28 cellular contexts compared by ENCODE assay signal in the genomic region with DNA sequence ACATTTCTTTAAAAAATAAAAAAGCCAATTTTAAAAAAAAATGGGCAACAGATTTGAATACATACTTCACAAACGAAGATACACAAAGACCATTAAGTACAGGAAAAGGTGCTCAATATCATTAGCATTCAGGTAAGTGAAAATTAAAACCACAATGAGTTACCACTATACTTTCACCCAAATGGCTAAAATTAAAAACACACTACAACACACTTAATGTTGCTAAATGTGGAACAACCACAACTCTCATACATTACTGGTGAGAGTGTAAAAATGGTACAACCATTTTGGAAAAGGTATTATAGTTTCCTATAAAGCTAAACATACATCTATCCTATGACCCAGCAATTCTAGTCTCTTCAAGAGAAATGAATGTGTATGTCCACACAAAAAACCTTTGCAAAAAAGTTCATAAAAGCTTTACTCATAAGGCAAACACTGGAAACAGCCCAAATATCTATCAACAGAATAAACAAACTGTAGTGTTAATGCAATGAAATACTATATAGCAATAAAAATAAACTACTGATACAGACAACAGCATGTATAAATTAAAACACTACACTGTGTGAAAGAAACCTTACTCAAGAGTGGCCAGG. TPM values are rescaled to one million over a fixed set of nuclear protein-coding genes. Genes with fewer than 3 reads are reported as not detected.
DNase-seq lines count a peak whose midpoint lies in the region; ATAC-seq, FAIRE-seq and TF ChIP-seq lines count a peak whose summit lies in the region.
"Had no signal": no experiment of that assay in that cellular context is flagged by ENCODE, and none has a peak within 500 bp of the region (broad histone marks: within the 10 kb centered on the region; RNA-seq: fewer than 3 reads in every experiment).

No MANE protein-coding gene starts in this region.

- 49 to 72% methylated on average over 1 of the region's 1 CpG for whole genome bisulfite sequencing in testis, 2 donors

- peaks cover 3 to 15% (median 8%) of the 10 kb centered on the region in 5 donors for H3K36me3 Mint-ChIP-seq in naive thymus-derived CD4-positive, alpha-beta T cell

- no peaks in the 10 kb centered on the region for H3K9me3 ChIP-seq in MM.1S (replicated peaks; ENCODE audit: insufficient read depth, low read length)
- no peaks in the 10 kb centered on the region for H3K9me3 ChIP-seq in adipocyte (ENCODE audit: control insufficient read depth, low read length)
- H3K9me3 ChIP-seq in testis, result no peaks in the 10 kb centered on the region
- no peaks in the 10 kb centered on the region for H3K9me3 ChIP-seq in naive thymus-derived CD4-positive, alpha-beta T cell (ENCODE audit: control insufficient read depth in 2 of 3, low read length in 3 of 3)
- H3K9me3 ChIP-seq: SJSA1 had no signal

- H2AFZ ChIP-seq in MM.1S (ENCODE audit: low read length), result no peak overlapping the region

- no peaks in the 10 kb centered on the region for H3K9me3 Mint-ChIP-seq in naive thymus-derived CD4-positive, alpha-beta T cell
- H3K9me3 Mint-ChIP-seq: T-cell had no signal

- peaks cover 11 to 58% (median 43%) of the 10 kb centered on the region in 7 donors for H3K4me1 Mint-ChIP-seq in naive thymus-derived CD4-positive, alpha-beta T cell

- H3K4me2 ChIP-seq in MM.1S (ENCODE audit: low read depth, low read length), result no peak overlapping the region

- no peaks in the 10 kb centered on the region for H3K27me3 Mint-ChIP-seq in naive thymus-derived CD4-positive, alpha-beta T cell
- H3K27me3 Mint-ChIP-seq: B cell, T-cell had no signal

- POLR2A ChIA-PET in naive thymus-derived CD4-positive, alpha-beta T cell (lab: Charles Lee), result interaction anchor here (1.1 kb wide), 1 partner anchor 32 kb away, joined by 3 read pairs; no protein-coding TSS in a partner anchor

- peaks cover 86% of the 10 kb centered on the region for H3K79me2 ChIP-seq in MM.1S (ENCODE audit: low read length)

- H3K4me3 ChIP-seq in MM.1S (ENCODE audit: low read length) (no peak overlapping the region), adipocyte (ENCODE audit: low read length) (no peak overlapping the region), testis (no peak overlapping the region)
- no peak overlapping the region for H3K4me3 ChIP-seq in naive thymus-derived CD4-positive, alpha-beta T cell (ENCODE audit: low read length)
- H3K4me3 ChIP-seq: SJSA1 had no signal

- no peaks in the 10 kb centered on the region for H3K36me3 ChIP-seq in MM.1S (replicated peaks; ENCODE audit: insufficient read depth, low read length)
- no peaks in the 10 kb centered on the region for H3K36me3 ChIP-seq in adipocyte (ENCODE audit: control insufficient read depth, insufficient read depth, low read length, severe bottlenecking)
- no peaks in the 10 kb centered on the region for H3K36me3 ChIP-seq in testis (ENCODE audit: low read depth, missing control alignments)
- H3K36me3 ChIP-seq in naive thymus-derived CD4-positive, alpha-beta T cell (ENCODE audit: control insufficient read depth in 2 of 3, insufficient read depth in 3 of 3, low read length in 3 of 3), result peaks cover 0 to 15% (median 0%) of the 10 kb centered on the region in 3 experiments

- no peaks in the 10 kb centered on the region for H3K9me2 ChIP-seq in MM.1S (replicated peaks; ENCODE audit: insufficient read depth, low read length)

- H3K27me3 ChIP-seq in MM.1S (replicated peaks; ENCODE audit: insufficient read depth, low read length) (no peaks in the 10 kb centered on the region), adipocyte (replicated peaks; ENCODE audit: control insufficient read depth, insufficient read depth, low read length) (no peaks in the 10 kb centered on the region), testis (no peaks in the 10 kb centered on the region)
- no peaks in the 10 kb centered on the region for H3K27me3 ChIP-seq in naive thymus-derived CD4-positive, alpha-beta T cell (ENCODE audit: control insufficient read depth in 2 of 2, insufficient read depth in 2 of 2, low read length in 2 of 2)
- H3K27me3 ChIP-seq: SJSA1 had no signal

- H3F3A ChIP-seq in MM.1S (ENCODE audit: insufficient read depth, low read length), result no peaks in the 10 kb centered on the region; the same call in 1 of the 2 replicates

- CTCF ChIA-PET in naive thymus-derived CD4-positive, alpha-beta T cell (lab: Charles Lee), result interaction anchor here (0.6 to 0.7 kb wide), 4 partner anchors 68 to 299 kb away, joined by 3 read pairs; no protein-coding TSS in a partner anchor

- no peak overlapping the region for H3K27ac Mint-ChIP-seq in naive thymus-derived CD4-positive, alpha-beta T cell
- H3K27ac Mint-ChIP-seq: B cell, T-cell had no signal

- DNase-seq in GM12891 (ENCODE audit: insufficient read length, low spot score) (no peak), MM.1S (peak; percentile 13), adipocyte (ENCODE audit: low read depth) (peak; percentile 11), testis (no peak), UCSD-AML1 (lab: John Stamatoyannopoulos, UW; ENCODE audit: unreplicated experiment) (no peak)
- DNase-seq in stimulated activated CD4-positive, alpha-beta T cell treated with anti-CD3 and anti-CD28 coated beads, Interleukin-4, amount 100 ng/mL, for 24 hours, result no peak
- no peak for DNase-seq in naive thymus-derived CD4-positive, alpha-beta T cell
- DNase-seq: Calu3; DMS79 treated with DMSO at 0.1 percent for 48 hours; HCEC 1CT; Karpas-422; MV-4-11; NCI-H1105; NCI-H1436 treated with DMSO at 0.1 percent for 48 hours; NCI-H187 treated with DMSO at 0.1 percent for 48 hours; NCI-H2171 treated with DMSO at 0.1 percent for 48 hours; NCI-H345; NCI-H510A treated with DMSO at 0.1 percent for 48 hours; NCI-H748 treated with DMSO at 0.1 percent for 48 hours; NK-92 treated with Interleukin-12 subunit alpha and Interleukin-12 subunit beta, amount 100 ng/mL, for 24 hours; Right ventricle myocardium superior; RPMI8226; T-cell had no signal

- H4K20me1 ChIP-seq in MM.1S (ENCODE audit: insufficient read depth, low read length), result peaks cover 29% of the 10 kb centered on the region

- no peaks in the 10 kb centered on the region for H3K4me1 ChIP-seq in MM.1S (ENCODE audit: low read length)
- no peaks in the 10 kb centered on the region for H3K4me1 ChIP-seq in adipocyte (ENCODE audit: control insufficient read depth, insufficient read depth, low read length)
- peaks cover 18% of the 10 kb centered on the region for H3K4me1 ChIP-seq in testis
- H3K4me1 ChIP-seq in naive thymus-derived CD4-positive, alpha-beta T cell (ENCODE audit: control insufficient read depth in 2 of 2, insufficient read depth in 2 of 2, low read length in 2 of 2), result peaks cover 0 to 9% of the 10 kb centered on the region in 2 donors

- H3K9ac ChIP-seq in MM.1S (ENCODE audit: low read length) (no peak overlapping the region), adipocyte (ENCODE audit: low read length) (no peak overlapping the region)

- H3K27ac ChIP-seq in MM.1S (ENCODE audit: low read length), result no peak overlapping the region
- H3K27ac ChIP-seq in testis, result peak overlapping the region; percentile 51 to 68
- no peak overlapping the region for H3K27ac ChIP-seq in naive thymus-derived CD4-positive, alpha-beta T cell (ENCODE audit: low read depth, low read length)
- H3K27ac ChIP-seq: C4-2B, HL-60, SJSA1 had no signal

- no peak for ATAC-seq in naive thymus-derived CD4-positive, alpha-beta T cell
- ATAC-seq: T-cell had no signal

- H3K4me3 Mint-ChIP-seq in naive thymus-derived CD4-positive, alpha-beta T cell, result no peak overlapping the region
- H3K4me3 Mint-ChIP-seq: B cell, T-cell had no signal

- TF ChIP-seq POLR2A in GM12891 (IDR thresholded peaks at IDR 0.05; ENCODE audit: low read depth, low read length), result no peak
- no peak for TF ChIP-seq POLR2A in testis (IDR thresholded peaks at IDR 0.05)

- intact Hi-C loops in testis (cut with DNase I; ENCODE audit: low total_unique reads), result no loop called here
- intact Hi-C loops in naive thymus-derived CD4-positive, alpha-beta T cell (cut with micrococcal nuclease), result no loop called here

- no peak for TF ChIP-seq CTCF in MM.1S (IDR thresholded peaks at IDR 0.05; ENCODE audit: low read length)
- TF ChIP-seq CTCF in testis (IDR thresholded peaks at IDR 0.05), result no peak

- FAIRE-seq in GM12891 (lab: Jason Lieb, UNC), result peak; percentile 56
- FAIRE-seq: H1 had no signal

TF ChIP-seq in GM12891, 5 proteins besides CTCF, POLR2A, EP300 and RAD21:
- TF ChIP-seq PAX5 (IDR thresholded peaks at IDR 0.05; ENCODE audit: insufficient read depth, low read length, severe bottlenecking), result no peak
- TF ChIP-seq POLR2AphosphoS5 (IDR thresholded peaks at IDR 0.05; ENCODE audit: low read depth, low read length), result no peak
- no peak for TF ChIP-seq TAF1 (IDR thresholded peaks at IDR 0.05; ENCODE audit: low read depth, low read length)
- TF ChIP-seq SPI1 (IDR thresholded peaks at IDR 0.05; ENCODE audit: low read depth, low read length), result no peak
- TF ChIP-seq POU2F2 (IDR thresholded peaks at IDR 0.05; ENCODE audit: low read depth, low read length), result no peak

RNA-seq across cellular contexts. Expression of gene IP6K1, which starts 14.9 kb away (rescaled TPM):
- 8.2 TPM for polyA plus RNA-seq in GM12891 (2012; ENCODE audit: low read depth, missing spikeins)
- 100 to 1,000 TPM in 1 of 2 donors, 10 to 100 TPM in 1; 97.4 to 134 TPM for total RNA-seq in testis
- 96.0 TPM for polyA plus RNA-seq in testis (ENCODE audit: insufficient read depth, low read depth, low replicate concordance)
- total RNA-seq in naive thymus-derived CD4-positive, alpha-beta T cell, result 10 to 100 TPM; 41.8 to 57.0 (median 47.3) TPM
- 10 to 100 TPM; 18.4 to 36.3 TPM for polyA plus RNA-seq in naive thymus-derived CD4-positive, alpha-beta T cell

RNA-seq across cellular contexts. Expression of gene CDHR4, which starts 28.2 kb away (rescaled TPM):
- polyA plus RNA-seq in GM12891 (2012; ENCODE audit: low read depth, missing spikeins), result not detected
- 1 to 10 TPM; 5.5 to 5.9 TPM for total RNA-seq in testis
- 11.7 TPM for polyA plus RNA-seq in testis (ENCODE audit: insufficient read depth, low read depth, low replicate concordance)
- total RNA-seq in naive thymus-derived CD4-positive, alpha-beta T cell, result under 1 TPM in 3 of 5 experiments, not detected in 2; 0.29 to 0.62 (median 0.44) TPM
- polyA plus RNA-seq in naive thymus-derived CD4-positive, alpha-beta T cell, result not detected
- total RNA-seq: Calu3, Right ventricle myocardium superior, SJSA1 had no signal

RNA-seq across cellular contexts. Expression of gene INKA1, which starts 31.6 kb away (rescaled TPM):
- polyA plus RNA-seq in GM12891 (2012; ENCODE audit: low read depth, missing spikeins), result 1.5 TPM
- 1 to 10 TPM; 5.1 to 6.3 TPM for total RNA-seq in testis
- 4.0 TPM for polyA plus RNA-seq in testis (ENCODE audit: insufficient read depth, low read depth, low replicate concordance)
- total RNA-seq in naive thymus-derived CD4-positive, alpha-beta T cell, result 1 to 10 TPM in 3 of 5 experiments, under 1 TPM in 2; 0.65 to 2.2 (median 1.8) TPM
- polyA plus RNA-seq in naive thymus-derived CD4-positive, alpha-beta T cell, result 1 to 10 TPM in 1 of 2 donors, under 1 TPM in 1; 0.69 to 1.6 TPM

RNA-seq across cellular contexts. Expression of gene UBA7, which starts 42.3 kb away (rescaled TPM):
- polyA plus RNA-seq in GM12891 (2012; ENCODE audit: low read depth, missing spikeins), result 80.4 TPM
- 10 to 100 TPM; 34.0 to 49.7 TPM for total RNA-seq in testis
- polyA plus RNA-seq in testis (ENCODE audit: insufficient read depth, low read depth, low replicate concordance), result 27.2 TPM
- total RNA-seq in naive thymus-derived CD4-positive, alpha-beta T cell, result 100 to 1,000 TPM; 273 to 318 (median 287) TPM
- polyA plus RNA-seq in naive thymus-derived CD4-positive, alpha-beta T cell, result 10 to 100 TPM; 31.6 to 48.4 TPM

RNA-seq across cellular contexts. Expression of gene GMPPB, which starts 47.7 kb away (rescaled TPM):
- polyA plus RNA-seq in GM12891 (2012; ENCODE audit: low read depth, missing spikeins), result 18.9 TPM
- total RNA-seq in testis, result 10 to 100 TPM; 15.7 to 23.4 TPM
- 16.8 TPM for polyA plus RNA-seq in testis (ENCODE audit: insufficient read depth, low read depth, low replicate concordance)
- total RNA-seq in naive thymus-derived CD4-positive, alpha-beta T cell, result 10 to 100 TPM; 38.3 to 60.4 (median 43.9) TPM
- polyA plus RNA-seq in naive thymus-derived CD4-positive, alpha-beta T cell, result 10 to 100 TPM; 14.9 to 18.1 TPM

Comparison
In these comparisons a context has a peak if more than half of its experiments do, and no peak if none do; other contexts are left out.
1. DNase-seq: peak in MM.1S (single experiment) and adipocyte (single experiment); none in GM12891 (single experiment), testis (single experiment), stimulated activated CD4-positive, alpha-beta T cell treated with anti-CD3 and anti-CD28 coated beads, Interleukin-4, amount 100 ng/mL, for 24 hours (single experiment), naive thymus-derived CD4-positive, alpha-beta T cell (0 of 9) and UCSD-AML1 (single experiment).
2. H3K27ac ChIP-seq: peak in testis (2 of 2); none in MM.1S (single experiment) and naive thymus-derived CD4-positive, alpha-beta T cell (single experiment).